In the genomic region with DNA sequence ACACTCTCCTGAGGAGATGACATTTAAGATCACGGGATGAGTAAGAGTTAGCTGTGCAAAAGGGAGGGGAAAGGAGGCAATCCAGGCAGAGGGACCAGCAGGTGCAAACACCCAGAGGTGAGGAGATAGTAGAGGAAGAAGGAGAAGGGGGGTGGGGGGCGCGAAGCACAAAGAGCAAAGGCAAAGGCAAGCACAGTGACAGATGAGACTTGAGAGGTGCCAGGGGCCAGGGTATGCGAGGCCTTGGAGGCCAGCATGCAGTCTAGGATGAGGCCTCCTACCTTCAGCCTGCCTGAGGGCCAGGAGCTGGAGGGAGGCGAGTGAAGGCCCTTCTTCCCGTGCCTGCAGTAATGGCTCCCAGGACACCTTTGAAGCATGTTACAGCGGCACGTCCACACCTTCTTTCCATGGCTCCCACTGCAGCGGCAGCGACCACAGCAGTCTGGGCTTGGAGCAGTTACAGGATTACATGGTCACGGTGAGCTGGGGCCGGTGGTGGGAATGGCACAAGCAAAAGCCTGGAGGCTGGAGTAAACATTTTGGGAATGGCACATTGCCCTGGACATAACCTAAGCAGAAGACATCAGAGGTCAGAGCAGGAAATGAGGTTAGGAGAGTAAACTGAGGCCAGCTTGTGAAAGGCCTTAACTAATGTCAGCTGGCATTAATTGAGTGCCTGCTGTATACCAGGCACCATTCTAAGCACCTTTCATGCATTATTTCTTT, we compare ENCODE assay signal across 1 cellular context.
A peak's percentile ranks its signal among the peaks of the same experiment; 100 is the strongest.
TF ChIP-seq lines count a peak whose summit lies in the region.

No MANE protein-coding gene starts in this region.

TF ChIP-seq in HEK293, 187 proteins besides CTCF, POLR2A, EP300 and RAD21 (continued from another document and continues in another):
- TF ChIP-seq, protein P1, sequence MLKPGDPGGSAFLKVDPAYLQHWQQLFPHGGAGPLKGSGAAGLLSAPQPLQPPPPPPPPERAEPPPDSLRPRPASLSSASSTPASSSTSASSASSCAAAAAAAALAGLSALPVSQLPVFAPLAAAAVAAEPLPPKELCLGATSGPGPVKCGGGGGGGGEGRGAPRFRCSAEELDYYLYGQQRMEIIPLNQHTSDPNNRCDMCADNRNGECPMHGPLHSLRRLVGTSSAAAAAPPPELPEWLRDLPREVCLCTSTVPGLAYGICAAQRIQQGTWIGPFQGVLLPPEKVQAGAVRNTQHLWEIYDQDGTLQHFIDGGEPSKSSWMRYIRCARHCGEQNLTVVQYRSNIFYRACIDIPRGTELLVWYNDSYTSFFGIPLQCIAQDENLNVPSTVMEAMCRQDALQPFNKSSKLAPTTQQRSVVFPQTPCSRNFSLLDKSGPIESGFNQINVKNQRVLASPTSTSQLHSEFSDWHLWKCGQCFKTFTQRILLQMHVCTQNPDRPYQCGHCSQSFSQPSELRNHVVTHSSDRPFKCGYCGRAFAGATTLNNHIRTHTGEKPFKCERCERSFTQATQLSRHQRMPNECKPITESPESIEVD (tag by site-specific recombination; IDR thresholded peaks at IDR 0.05) = no peak
- TF ChIP-seq ZNF654 (tag by site-specific recombination; IDR thresholded peaks at IDR 0.05; ENCODE audit: low read depth) (no peak), ZBTB20 (tag by site-specific recombination; IDR thresholded peaks at IDR 0.05) (peak; percentile 58), ZNF658 (tag by site-specific recombination; IDR thresholded peaks at IDR 0.05) (no peak), ZNF792 (tag by site-specific recombination; IDR thresholded peaks at IDR 0.05) (no peak), ZNF664 (tag by site-specific recombination; IDR thresholded peaks at IDR 0.05) (0 out of 2 replicates have a peak, but pooled peaks have one; percentile 22), ZNF610 (tag by site-specific recombination; IDR thresholded peaks at IDR 0.05; ENCODE audit: borderline replicate concordance) (no peak), ZNF10 (tag by site-specific recombination; IDR thresholded peaks at IDR 0.05) (no peak), KLF16 (tag by site-specific recombination; IDR thresholded peaks at IDR 0.05) (no peak), IKZF3 (tag by site-specific recombination; IDR thresholded peaks at IDR 0.05) (peak; percentile 70), ZNF112 (tag by site-specific recombination; IDR thresholded peaks at IDR 0.05) (no peak), GFI1B (tag by site-specific recombination; IDR thresholded peaks at IDR 0.05) (no peak), ZNF623 (tag by site-specific recombination; IDR thresholded peaks at IDR 0.05) (0 out of 2 replicates have a peak, but pooled peaks have one; percentile 7), ZNF302 (tag by site-specific recombination; IDR thresholded peaks at IDR 0.05; ENCODE audit: low read depth) (no peak), ZEB2 (tag by site-specific recombination; IDR thresholded peaks at IDR 0.05) (no peak), BCL11A (tag by site-specific recombination; IDR thresholded peaks at IDR 0.05; ENCODE audit: low read depth) (no peak), OSR2 (tag by site-specific recombination; IDR thresholded peaks at IDR 0.05) (peak; percentile 40), ZNF214 (tag by site-specific recombination; IDR thresholded peaks at IDR 0.05; ENCODE audit: borderline replicate concordance) (no peak), ZNF785 (tag by site-specific recombination; IDR thresholded peaks at IDR 0.05) (no peak), ZNF571 (tag by site-specific recombination; IDR thresholded peaks at IDR 0.05) (no peak), ZNF777 (tag by site-specific recombination; IDR thresholded peaks at IDR 0.05; ENCODE audit: borderline replicate concordance) (no peak), SP7 (tag by site-specific recombination; IDR thresholded peaks at IDR 0.05) (peak; percentile 36; the same call in 1 of the 2 replicates), ZNF529 (tag by site-specific recombination; IDR thresholded peaks at IDR 0.05; ENCODE audit: insufficient replicate concordance) (no peak), ZNF48 (tag by site-specific recombination; IDR thresholded peaks at IDR 0.05) (no peak), ZNF366 (tag by site-specific recombination; conservative IDR thresholded peaks at IDR 0.05) (peak; percentile 52), ZNF510 (tag by site-specific recombination; IDR thresholded peaks at IDR 0.05; ENCODE audit: insufficient replicate concordance) (no peak), ZNF335 (tag by site-specific recombination; conservative IDR thresholded peaks at IDR 0.05) (peak; percentile 47; the same call in 1 of the 2 replicates), TCF7L2 (IDR thresholded peaks at IDR 0.05; ENCODE audit: borderline replicate concordance, low read depth, low read length) (no peak), ZNF157 (tag by site-specific recombination; IDR thresholded peaks at IDR 0.05) (no peak), ZSCAN30 (tag by site-specific recombination; IDR thresholded peaks at IDR 0.05) (no peak), ZNF629 (tag by site-specific recombination; IDR thresholded peaks at IDR 0.05) (no peak)
- TF ChIP-seq, protein P2, sequence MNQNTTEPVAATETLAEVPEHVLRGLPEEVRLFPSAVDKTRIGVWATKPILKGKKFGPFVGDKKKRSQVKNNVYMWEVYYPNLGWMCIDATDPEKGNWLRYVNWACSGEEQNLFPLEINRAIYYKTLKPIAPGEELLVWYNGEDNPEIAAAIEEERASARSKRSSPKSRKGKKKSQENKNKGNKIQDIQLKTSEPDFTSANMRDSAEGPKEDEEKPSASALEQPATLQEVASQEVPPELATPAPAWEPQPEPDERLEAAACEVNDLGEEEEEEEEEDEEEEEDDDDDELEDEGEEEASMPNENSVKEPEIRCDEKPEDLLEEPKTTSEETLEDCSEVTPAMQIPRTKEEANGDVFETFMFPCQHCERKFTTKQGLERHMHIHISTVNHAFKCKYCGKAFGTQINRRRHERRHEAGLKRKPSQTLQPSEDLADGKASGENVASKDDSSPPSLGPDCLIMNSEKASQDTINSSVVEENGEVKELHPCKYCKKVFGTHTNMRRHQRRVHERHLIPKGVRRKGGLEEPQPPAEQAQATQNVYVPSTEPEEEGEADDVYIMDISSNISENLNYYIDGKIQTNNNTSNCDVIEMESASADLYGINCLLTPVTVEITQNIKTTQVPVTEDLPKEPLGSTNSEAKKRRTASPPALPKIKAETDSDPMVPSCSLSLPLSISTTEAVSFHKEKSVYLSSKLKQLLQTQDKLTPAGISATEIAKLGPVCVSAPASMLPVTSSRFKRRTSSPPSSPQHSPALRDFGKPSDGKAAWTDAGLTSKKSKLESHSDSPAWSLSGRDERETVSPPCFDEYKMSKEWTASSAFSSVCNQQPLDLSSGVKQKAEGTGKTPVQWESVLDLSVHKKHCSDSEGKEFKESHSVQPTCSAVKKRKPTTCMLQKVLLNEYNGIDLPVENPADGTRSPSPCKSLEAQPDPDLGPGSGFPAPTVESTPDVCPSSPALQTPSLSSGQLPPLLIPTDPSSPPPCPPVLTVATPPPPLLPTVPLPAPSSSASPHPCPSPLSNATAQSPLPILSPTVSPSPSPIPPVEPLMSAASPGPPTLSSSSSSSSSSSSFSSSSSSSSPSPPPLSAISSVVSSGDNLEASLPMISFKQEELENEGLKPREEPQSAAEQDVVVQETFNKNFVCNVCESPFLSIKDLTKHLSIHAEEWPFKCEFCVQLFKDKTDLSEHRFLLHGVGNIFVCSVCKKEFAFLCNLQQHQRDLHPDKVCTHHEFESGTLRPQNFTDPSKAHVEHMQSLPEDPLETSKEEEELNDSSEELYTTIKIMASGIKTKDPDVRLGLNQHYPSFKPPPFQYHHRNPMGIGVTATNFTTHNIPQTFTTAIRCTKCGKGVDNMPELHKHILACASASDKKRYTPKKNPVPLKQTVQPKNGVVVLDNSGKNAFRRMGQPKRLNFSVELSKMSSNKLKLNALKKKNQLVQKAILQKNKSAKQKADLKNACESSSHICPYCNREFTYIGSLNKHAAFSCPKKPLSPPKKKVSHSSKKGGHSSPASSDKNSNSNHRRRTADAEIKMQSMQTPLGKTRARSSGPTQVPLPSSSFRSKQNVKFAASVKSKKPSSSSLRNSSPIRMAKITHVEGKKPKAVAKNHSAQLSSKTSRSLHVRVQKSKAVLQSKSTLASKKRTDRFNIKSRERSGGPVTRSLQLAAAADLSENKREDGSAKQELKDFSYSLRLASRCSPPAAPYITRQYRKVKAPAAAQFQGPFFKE (tag by site-specific recombination; IDR thresholded peaks at IDR 0.05; ENCODE audit: borderline replicate concordance) = no peak
- TF ChIP-seq, protein P3, sequence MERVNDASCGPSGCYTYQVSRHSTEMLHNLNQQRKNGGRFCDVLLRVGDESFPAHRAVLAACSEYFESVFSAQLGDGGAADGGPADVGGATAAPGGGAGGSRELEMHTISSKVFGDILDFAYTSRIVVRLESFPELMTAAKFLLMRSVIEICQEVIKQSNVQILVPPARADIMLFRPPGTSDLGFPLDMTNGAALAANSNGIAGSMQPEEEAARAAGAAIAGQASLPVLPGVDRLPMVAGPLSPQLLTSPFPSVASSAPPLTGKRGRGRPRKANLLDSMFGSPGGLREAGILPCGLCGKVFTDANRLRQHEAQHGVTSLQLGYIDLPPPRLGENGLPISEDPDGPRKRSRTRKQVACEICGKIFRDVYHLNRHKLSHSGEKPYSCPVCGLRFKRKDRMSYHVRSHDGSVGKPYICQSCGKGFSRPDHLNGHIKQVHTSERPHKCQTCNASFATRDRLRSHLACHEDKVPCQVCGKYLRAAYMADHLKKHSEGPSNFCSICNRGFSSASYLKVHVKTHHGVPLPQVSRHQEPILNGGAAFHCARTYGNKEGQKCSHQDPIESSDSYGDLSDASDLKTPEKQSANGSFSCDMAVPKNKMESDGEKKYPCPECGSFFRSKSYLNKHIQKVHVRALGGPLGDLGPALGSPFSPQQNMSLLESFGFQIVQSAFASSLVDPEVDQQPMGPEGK (tag by site-specific recombination; IDR thresholded peaks at IDR 0.05) = 0 out of 2 replicates have a peak, but pooled peaks have one; percentile 7
- TF ChIP-seq, protein P4, sequence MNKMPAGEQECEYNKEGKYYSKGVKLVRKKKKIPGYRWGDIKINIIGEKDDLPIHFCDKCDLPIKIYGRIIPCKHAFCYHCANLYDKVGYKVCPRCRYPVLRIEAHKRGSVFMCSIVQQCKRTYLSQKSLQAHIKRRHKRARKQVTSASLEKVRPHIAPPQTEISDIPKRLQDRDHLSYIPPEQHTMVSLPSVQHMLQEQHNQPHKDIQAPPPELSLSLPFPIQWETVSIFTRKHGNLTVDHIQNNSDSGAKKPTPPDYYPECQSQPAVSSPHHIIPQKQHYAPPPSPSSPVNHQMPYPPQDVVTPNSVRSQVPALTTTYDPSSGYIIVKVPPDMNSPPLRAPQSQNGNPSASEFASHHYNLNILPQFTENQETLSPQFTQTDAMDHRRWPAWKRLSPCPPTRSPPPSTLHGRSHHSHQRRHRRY (tag by site-specific recombination; IDR thresholded peaks at IDR 0.05) = no peak
- TF ChIP-seq, protein P5, sequence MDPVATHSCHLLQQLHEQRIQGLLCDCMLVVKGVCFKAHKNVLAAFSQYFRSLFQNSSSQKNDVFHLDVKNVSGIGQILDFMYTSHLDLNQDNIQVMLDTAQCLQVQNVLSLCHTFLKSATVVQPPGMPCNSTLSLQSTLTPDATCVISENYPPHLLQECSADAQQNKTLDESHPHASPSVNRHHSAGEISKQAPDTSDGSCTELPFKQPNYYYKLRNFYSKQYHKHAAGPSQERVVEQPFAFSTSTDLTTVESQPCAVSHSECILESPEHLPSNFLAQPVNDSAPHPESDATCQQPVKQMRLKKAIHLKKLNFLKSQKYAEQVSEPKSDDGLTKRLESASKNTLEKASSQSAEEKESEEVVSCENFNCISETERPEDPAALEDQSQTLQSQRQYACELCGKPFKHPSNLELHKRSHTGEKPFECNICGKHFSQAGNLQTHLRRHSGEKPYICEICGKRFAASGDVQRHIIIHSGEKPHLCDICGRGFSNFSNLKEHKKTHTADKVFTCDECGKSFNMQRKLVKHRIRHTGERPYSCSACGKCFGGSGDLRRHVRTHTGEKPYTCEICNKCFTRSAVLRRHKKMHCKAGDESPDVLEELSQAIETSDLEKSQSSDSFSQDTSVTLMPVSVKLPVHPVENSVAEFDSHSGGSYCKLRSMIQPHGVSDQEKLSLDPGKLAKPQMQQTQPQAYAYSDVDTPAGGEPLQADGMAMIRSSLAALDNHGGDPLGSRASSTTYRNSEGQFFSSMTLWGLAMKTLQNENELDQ (tag by site-specific recombination; IDR thresholded peaks at IDR 0.05; ENCODE audit: low read depth) = no peak
- TF ChIP-seq, protein P6, sequence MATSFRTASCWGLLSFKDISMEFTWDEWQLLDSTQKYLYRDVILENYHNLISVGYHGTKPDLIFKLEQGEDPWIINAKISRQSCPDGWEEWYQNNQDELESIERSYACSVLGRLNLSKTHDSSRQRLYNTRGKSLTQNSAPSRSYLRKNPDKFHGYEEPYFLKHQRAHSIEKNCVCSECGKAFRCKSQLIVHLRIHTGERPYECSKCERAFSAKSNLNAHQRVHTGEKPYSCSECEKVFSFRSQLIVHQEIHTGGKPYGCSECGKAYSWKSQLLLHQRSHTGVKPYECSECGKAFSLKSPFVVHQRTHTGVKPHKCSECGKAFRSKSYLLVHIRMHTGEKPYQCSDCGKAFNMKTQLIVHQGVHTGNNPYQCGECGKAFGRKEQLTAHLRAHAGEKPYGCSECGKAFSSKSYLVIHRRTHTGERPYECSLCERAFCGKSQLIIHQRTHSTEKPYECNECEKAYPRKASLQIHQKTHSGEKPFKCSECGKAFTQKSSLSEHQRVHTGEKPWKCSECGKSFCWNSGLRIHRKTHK (tag by site-specific recombination; IDR thresholded peaks at IDR 0.05) = no peak
- TF ChIP-seq, protein P7, sequence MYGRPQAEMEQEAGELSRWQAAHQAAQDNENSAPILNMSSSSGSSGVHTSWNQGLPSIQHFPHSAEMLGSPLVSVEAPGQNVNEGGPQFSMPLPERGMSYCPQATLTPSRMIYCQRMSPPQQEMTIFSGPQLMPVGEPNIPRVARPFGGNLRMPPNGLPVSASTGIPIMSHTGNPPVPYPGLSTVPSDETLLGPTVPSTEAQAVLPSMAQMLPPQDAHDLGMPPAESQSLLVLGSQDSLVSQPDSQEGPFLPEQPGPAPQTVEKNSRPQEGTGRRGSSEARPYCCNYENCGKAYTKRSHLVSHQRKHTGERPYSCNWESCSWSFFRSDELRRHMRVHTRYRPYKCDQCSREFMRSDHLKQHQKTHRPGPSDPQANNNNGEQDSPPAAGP (tag by site-specific recombination; IDR thresholded peaks at IDR 0.05) = 0 out of 2 replicates have a peak, but pooled peaks have one; percentile 29
- TF ChIP-seq, protein P8, sequence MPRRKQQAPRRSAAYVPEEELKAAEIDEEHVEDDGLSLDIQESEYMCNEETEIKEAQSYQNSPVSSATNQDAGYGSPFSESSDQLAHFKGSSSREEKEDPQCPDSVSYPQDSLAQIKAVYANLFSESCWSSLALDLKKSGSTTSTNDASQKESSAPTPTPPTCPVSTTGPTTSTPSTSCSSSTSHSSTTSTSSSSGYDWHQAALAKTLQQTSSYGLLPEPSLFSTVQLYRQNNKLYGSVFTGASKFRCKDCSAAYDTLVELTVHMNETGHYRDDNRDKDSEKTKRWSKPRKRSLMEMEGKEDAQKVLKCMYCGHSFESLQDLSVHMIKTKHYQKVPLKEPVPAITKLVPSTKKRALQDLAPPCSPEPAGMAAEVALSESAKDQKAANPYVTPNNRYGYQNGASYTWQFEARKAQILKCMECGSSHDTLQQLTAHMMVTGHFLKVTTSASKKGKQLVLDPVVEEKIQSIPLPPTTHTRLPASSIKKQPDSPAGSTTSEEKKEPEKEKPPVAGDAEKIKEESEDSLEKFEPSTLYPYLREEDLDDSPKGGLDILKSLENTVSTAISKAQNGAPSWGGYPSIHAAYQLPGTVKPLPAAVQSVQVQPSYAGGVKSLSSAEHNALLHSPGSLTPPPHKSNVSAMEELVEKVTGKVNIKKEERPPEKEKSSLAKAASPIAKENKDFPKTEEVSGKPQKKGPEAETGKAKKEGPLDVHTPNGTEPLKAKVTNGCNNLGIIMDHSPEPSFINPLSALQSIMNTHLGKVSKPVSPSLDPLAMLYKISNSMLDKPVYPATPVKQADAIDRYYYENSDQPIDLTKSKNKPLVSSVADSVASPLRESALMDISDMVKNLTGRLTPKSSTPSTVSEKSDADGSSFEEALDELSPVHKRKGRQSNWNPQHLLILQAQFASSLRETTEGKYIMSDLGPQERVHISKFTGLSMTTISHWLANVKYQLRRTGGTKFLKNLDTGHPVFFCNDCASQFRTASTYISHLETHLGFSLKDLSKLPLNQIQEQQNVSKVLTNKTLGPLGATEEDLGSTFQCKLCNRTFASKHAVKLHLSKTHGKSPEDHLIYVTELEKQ (tag by site-specific recombination; IDR thresholded peaks at IDR 0.05; ENCODE audit: borderline replicate concordance) = no peak
